Comparison of ENCODE assay signal across 18 cellular contexts in genomic region chr7:4257390-4258111, GRCh38.
DNase-seq lines count a peak whose midpoint lies in the region; ATAC-seq, FAIRE-seq and TF ChIP-seq lines count a peak whose summit lies in the region.
"Had no signal": no experiment of that assay in that cellular context is flagged by ENCODE, and none has a peak within 500 bp of the region (broad histone marks: within the 10 kb centered on the region; RNA-seq: fewer than 3 reads in every experiment).

No MANE protein-coding gene starts in this region.

- no peaks in the 10 kb centered on the region for H3K4me1 Mint-ChIP-seq in activated naive CD8-positive, alpha-beta T cell treated with anti-CD3 and anti-CD28 coated beads, Interleukin-2, amount 50 U/mL, for 24 hours
- H3K4me1 Mint-ChIP-seq in natural killer cell treated with Interleukin-12 subunit alpha and Interleukin-12 subunit beta and Interleukin-15 and Interleukin-18, amount 100 ng/mL, for 72 hours (ENCODE audit: low read depth in 2 of 2) = no peaks in the 10 kb centered on the region
- H3K4me1 Mint-ChIP-seq: CD4-positive, CD25-positive, alpha-beta regulatory T cell; H9 had no signal

- no peak overlapping the region for H2AFZ ChIP-seq in IMR-90 (replicated peaks; ENCODE audit: low read length, poor library complexity)
- H2AFZ ChIP-seq: PC-9 had no signal

- H3K27ac Mint-ChIP-seq in activated naive CD8-positive, alpha-beta T cell treated with anti-CD3 and anti-CD28 coated beads, Interleukin-2, amount 50 U/mL, for 24 hours = no peak overlapping the region
- H3K27ac Mint-ChIP-seq in natural killer cell treated with Interleukin-12 subunit alpha and Interleukin-12 subunit beta and Interleukin-15 and Interleukin-18, amount 100 ng/mL, for 72 hours = no peak overlapping the region
- H3K27ac Mint-ChIP-seq: CD4-positive, CD25-positive, alpha-beta regulatory T cell had no signal

- H2BK120ac ChIP-seq in IMR-90 (ENCODE audit: low read depth, low read length) = no peak overlapping the region

- BruUV-seq in IMR-90 (replicated peaks; lab: Mats Ljungman, UMichigan) = no TSS peak

- no peaks in the 10 kb centered on the region for H3K9me1 ChIP-seq in IMR-90 (ENCODE audit: insufficient read depth, low read length)

- ATAC-seq in IMR-90 (ENCODE audit: low read depth) (no peak), GM19467 (IDR thresholded peaks at IDR 0.05; ENCODE audit: unreplicated experiment) (no peak)
- no peak for ATAC-seq in activated naive CD8-positive, alpha-beta T cell treated with anti-CD3 and anti-CD28 coated beads, Interleukin-2, amount 50 U/mL, for 24 hours
- no peak for ATAC-seq in natural killer cell treated with Interleukin-12 subunit alpha and Interleukin-12 subunit beta and Interleukin-15 and Interleukin-18, amount 100 ng/mL, for 72 hours

- TF ChIP-seq CTCF in IMR-90 (conservative IDR thresholded peaks at IDR 0.05; ENCODE audit: low read depth, low read length) (no peak), bronchial epithelial cell (IDR thresholded peaks at IDR 0.05; ENCODE audit: insufficient read depth, low read length, severe bottlenecking) (no peak), spleen (IDR thresholded peaks at IDR 0.05 in 8 of 11, conservative IDR thresholded peaks at IDR 0.05 in 3 of 11) (no peak)

- H3K23ac ChIP-seq in IMR-90 (ENCODE audit: low read depth, low read length) = no peak overlapping the region

- H2BK15ac ChIP-seq in IMR-90 (ENCODE audit: low read depth, low read length) = no peak overlapping the region

- no peak overlapping the region for H3K4me2 ChIP-seq in IMR-90 (ENCODE audit: low read depth, low read length)
- H3K4me2 ChIP-seq: PC-9 had no signal

- no peak overlapping the region for H4K91ac ChIP-seq in IMR-90 (ENCODE audit: insufficient read depth, low read depth, low read length)

- in situ Hi-C loops in IMR-90 (cut with MboI; ENCODE audit: low sequenced_read_pairs) = no loop called here

- H3K9me3 Mint-ChIP-seq in activated naive CD8-positive, alpha-beta T cell treated with anti-CD3 and anti-CD28 coated beads, Interleukin-2, amount 50 U/mL, for 24 hours = peaks cover 26% of the 10 kb centered on the region
- no peaks in the 10 kb centered on the region for H3K9me3 Mint-ChIP-seq in natural killer cell treated with Interleukin-12 subunit alpha and Interleukin-12 subunit beta and Interleukin-15 and Interleukin-18, amount 100 ng/mL, for 72 hours
- H3K9me3 Mint-ChIP-seq: H9 had no signal

- H3K79me1 ChIP-seq in IMR-90 (ENCODE audit: low read depth in 1 of 2, low read length in 2 of 2) = no peaks in the 10 kb centered on the region

- H3K27me3 ChIP-seq in IMR-90 (ENCODE audit: control insufficient read depth, insufficient read depth, low read length) (no peaks in the 10 kb centered on the region), bronchial epithelial cell (ENCODE audit: control insufficient read depth, insufficient read depth, low read length) (no peaks in the 10 kb centered on the region), spleen (replicated peaks in 1 of 7) (no peaks in the 10 kb centered on the region)

- no peak for TF ChIP-seq RAD21 in IMR-90 (IDR thresholded peaks at IDR 0.05; ENCODE audit: low read length)

- no peak overlapping the region for H2BK5ac ChIP-seq in IMR-90 (ENCODE audit: low read depth, low read length, poor library complexity, severe bottlenecking)

- H3K4me1 ChIP-seq in IMR-90 (ENCODE audit: control insufficient read depth, insufficient read depth, low read length) (no peaks in the 10 kb centered on the region; the same call in 1 of the 2 replicates), spleen (no peaks in the 10 kb centered on the region)

- H4K8ac ChIP-seq in IMR-90 (ENCODE audit: low read depth in 2 of 2, low read length in 2 of 2) = no peak overlapping the region

- no peak overlapping the region for H3K56ac ChIP-seq in IMR-90 (ENCODE audit: extremely low read depth, insufficient read depth, low read length)

- H4K5ac ChIP-seq in IMR-90 (ENCODE audit: low read depth, low read length) = no peak overlapping the region

- H3K14ac ChIP-seq in IMR-90 (replicated peaks; ENCODE audit: low read depth, low read length) = no peak overlapping the region

- CTCF ChIA-PET in IMR-90 (lab: Yijun Ruan, JAX) = no interaction called here

- DNase-seq in IMR-90 = no peak
- no peak for DNase-seq in bronchial epithelial cell (ENCODE audit: low read depth)
- peak; percentile 50 for DNase-seq in medulla oblongata (ENCODE audit: extremely low spot score)
- DNase-seq in spleen = peak; percentile 27
- DNase-seq in activated naive CD8-positive, alpha-beta T cell treated with anti-CD3 and anti-CD28 coated beads, Interleukin-2, amount 50 U/mL, for 24 hours = no peak
- no peak for DNase-seq in caudate nucleus (lab: John Stamatoyannopoulos, UW)
- DNase-seq in natural killer cell treated with Interleukin-12 subunit alpha and Interleukin-12 subunit beta and Interleukin-15 and Interleukin-18, amount 100 ng/mL, for 72 hours (ENCODE audit: low spot score) = no peak
- DNase-seq: AML-193; CD4-positive, CD25-positive, alpha-beta regulatory T cell; DMS53; H9; KG1; NCI-H1930; NCI-H2171; NCI-H446 treated with DMSO at 0.1 percent for 48 hours; NCI-H774; PC-9 had no signal

- POLR2A ChIA-PET in IMR-90 (lab: Charles Lee; ENCODE audit: unreplicated experiment) = no interaction called here

- H3K9me3 ChIP-seq in IMR-90 (ENCODE audit: control insufficient read depth, insufficient read depth, low read length) (peaks cover 11% of the 10 kb centered on the region), spleen (peaks cover 0 to 35% (median 9%) of the 10 kb centered on the region in 8 donors)

- no peaks in the 10 kb centered on the region for H4K20me1 ChIP-seq in IMR-90 (ENCODE audit: insufficient read depth, low read length)

- H3K9ac ChIP-seq in IMR-90 (ENCODE audit: low read depth, low read length) = no peak overlapping the region

- H3K4ac ChIP-seq in IMR-90 (ENCODE audit: low read depth, low read length) = no peak overlapping the region

- peak; percentile 87 for FAIRE-seq in bronchial epithelial cell (lab: Jason Lieb, UNC)

- no peak overlapping the region for H3K18ac ChIP-seq in IMR-90 (ENCODE audit: low read depth, low read length)

- TF ChIP-seq POLR2A in IMR-90 (IDR thresholded peaks at IDR 0.05; ENCODE audit: low read depth, low read length) (no peak), spleen (IDR thresholded peaks at IDR 0.05) (no peak)

- WGBS in IMR-90 (ENCODE audit: extremely low coverage in 2 of 2, insufficient read length in 1 of 2), 2 experiments = no CpG with 5 or more reads among the region's 7 CpGs
- 83 to 92% (median 87%) methylated on average over 7 of the region's 7 CpGs for WGBS in spleen, 5 donors

- peak overlapping the region; percentile 42 for H2AK9ac ChIP-seq in IMR-90 (replicated peaks; ENCODE audit: low read depth, low read length, poor library complexity)

- H3K36me3 ChIP-seq in IMR-90 (ENCODE audit: control insufficient read depth, insufficient read depth, low read length) (no peaks in the 10 kb centered on the region), bronchial epithelial cell (ENCODE audit: control insufficient read depth, insufficient read depth, low read length) (no peaks in the 10 kb centered on the region), spleen (no peaks in the 10 kb centered on the region)

- no peaks in the 10 kb centered on the region for H3K27me3 Mint-ChIP-seq in activated naive CD8-positive, alpha-beta T cell treated with anti-CD3 and anti-CD28 coated beads, Interleukin-2, amount 50 U/mL, for 24 hours
- H3K27me3 Mint-ChIP-seq in natural killer cell treated with Interleukin-12 subunit alpha and Interleukin-12 subunit beta and Interleukin-15 and Interleukin-18, amount 100 ng/mL, for 72 hours = peaks cover 4 to 22% of the 10 kb centered on the region in 2 donors
- H3K27me3 Mint-ChIP-seq: CD4-positive, CD25-positive, alpha-beta regulatory T cell had no signal

- intact Hi-C loops in IMR-90 (cut with micrococcal nuclease) (no loop called here), spleen (cut with DNase I; ENCODE audit: low total_unique reads) (no loop called here)

- no peak overlapping the region for H2BK20ac ChIP-seq in IMR-90 (ENCODE audit: low read depth, low read length)

- H2AK5ac ChIP-seq in IMR-90 (ENCODE audit: low read depth, low read length) = no peak overlapping the region

- H3K27ac ChIP-seq in IMR-90 (ENCODE audit: insufficient read depth, low read length) = no peak overlapping the region
- no peak overlapping the region for H3K27ac ChIP-seq in spleen
- no peak overlapping the region for H3K27ac ChIP-seq in caudate nucleus (ENCODE audit: low read depth, low read length)
- H3K27ac ChIP-seq: PC-9 had no signal

- no peak overlapping the region for H3K4me3 Mint-ChIP-seq in activated naive CD8-positive, alpha-beta T cell treated with anti-CD3 and anti-CD28 coated beads, Interleukin-2, amount 50 U/mL, for 24 hours
- no peak overlapping the region for H3K4me3 Mint-ChIP-seq in natural killer cell treated with Interleukin-12 subunit alpha and Interleukin-12 subunit beta and Interleukin-15 and Interleukin-18, amount 100 ng/mL, for 72 hours
- H3K4me3 Mint-ChIP-seq: CD4-positive, CD25-positive, alpha-beta regulatory T cell; H9 had no signal

- dilution Hi-C loops in IMR-90 (cut with HindIII; ENCODE audit: low sequenced_read_pairs, unreplicated experiment) = no loop called here

- H3K36me3 Mint-ChIP-seq in activated naive CD8-positive, alpha-beta T cell treated with anti-CD3 and anti-CD28 coated beads, Interleukin-2, amount 50 U/mL, for 24 hours (ENCODE audit: low read depth) = no peaks in the 10 kb centered on the region
- H3K36me3 Mint-ChIP-seq in natural killer cell treated with Interleukin-12 subunit alpha and Interleukin-12 subunit beta and Interleukin-15 and Interleukin-18, amount 100 ng/mL, for 72 hours = no peaks in the 10 kb centered on the region
- H3K36me3 Mint-ChIP-seq: CD4-positive, CD25-positive, alpha-beta regulatory T cell had no signal

- no peak overlapping the region for H3K4me3 ChIP-seq in IMR-90 (ENCODE audit: insufficient read depth, low read depth, low read length)
- H3K4me3 ChIP-seq in bronchial epithelial cell (ENCODE audit: low read depth, low read length) = no peak overlapping the region
- no peak overlapping the region for H3K4me3 ChIP-seq in spleen
- H3K4me3 ChIP-seq: PC-9 had no signal

TF ChIP-seq in IMR-90, 13 proteins besides CTCF, POLR2A, EP300 and RAD21 (continues in another document):
- no peak for TF ChIP-seq ELK1 (IDR thresholded peaks at IDR 0.05; ENCODE audit: borderline replicate concordance, low read depth, low read length)

Comparison
In these comparisons a context has a peak if more than half of its experiments do, and no peak if none do; other contexts are left out.
1. DNase-seq: peak in medulla oblongata (single experiment) and spleen (single experiment); none in IMR-90 (single experiment), bronchial epithelial cell (single experiment), activated naive CD8-positive, alpha-beta T cell treated with anti-CD3 and anti-CD28 coated beads, Interleukin-2, amount 50 U/mL, for 24 hours (single experiment), caudate nucleus (0 of 61) and natural killer cell treated with Interleukin-12 subunit alpha and Interleukin-12 subunit beta and Interleukin-15 and Interleukin-18, amount 100 ng/mL, for 72 hours (single experiment).